In the genomic region with DNA sequence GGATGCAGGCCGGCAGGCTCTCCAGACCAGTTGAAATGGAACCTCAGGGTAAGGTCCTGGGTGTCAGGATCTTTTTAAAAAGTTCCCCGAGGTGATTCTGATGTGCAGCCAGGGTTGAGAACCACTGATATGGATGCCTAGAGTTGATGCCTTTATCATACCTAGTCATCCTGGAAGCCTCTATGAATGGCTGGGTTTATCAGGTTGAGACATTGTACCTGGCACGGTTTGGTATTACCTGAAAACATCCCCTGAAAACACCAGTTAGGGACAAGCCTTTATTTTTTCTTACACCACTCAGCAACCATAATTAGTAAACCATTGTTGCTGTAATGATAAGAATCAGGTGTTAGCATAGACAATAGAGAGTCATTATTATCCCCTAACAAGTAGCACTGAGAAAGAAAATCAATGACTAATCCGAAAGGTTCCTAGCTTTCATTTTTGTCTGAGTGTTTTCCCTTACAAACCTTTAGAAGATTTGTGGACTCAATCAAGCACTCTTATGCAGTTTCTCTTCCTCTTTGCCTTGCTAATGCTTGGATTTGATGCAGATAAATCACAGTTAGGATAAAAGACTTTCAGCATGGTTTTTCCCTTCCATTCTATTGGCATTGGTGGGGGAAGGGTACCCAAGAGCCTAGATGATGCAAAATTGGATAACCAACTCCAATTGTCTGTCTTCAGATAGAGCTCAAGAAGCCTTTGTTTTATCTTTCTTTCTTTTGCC, we compare ENCODE assay signal across 19 cellular contexts.
"Had no signal": no experiment of that assay in that cellular context is flagged by ENCODE, and none has a peak within 500 bp of the region (broad histone marks: within the 10 kb centered on the region; RNA-seq: fewer than 3 reads in every experiment).

No MANE protein-coding gene starts in this region.

- H3K27ac ChIP-seq: cardiac muscle cell, dorsolateral prefrontal cortex, hepatocyte, left ventricle myocardium inferior, neutrophil, parathyroid adenoma, tibial nerve had no signal

- DNase-seq: activated CD4-positive, alpha-beta memory T cell treated with anti-CD3 and anti-CD28 coated beads, Interleukin-2, amount 10 ng/mL, durations not matched to agents 7 days and 5 days; activated CD4-positive, alpha-beta T cell treated with anti-CD3 and anti-CD28 coated beads for 4 hours; activated effector memory CD4-positive, alpha-beta T cell treated with anti-CD3 and anti-CD28 coated beads, Interleukin-2, amount 50 U/mL, for 16 hours; activated T-cell treated with anti-CD3 and anti-CD28 coated beads, Interleukin-2, amount 50 U/mL, for 48 hours; dorsolateral prefrontal cortex; erythroblast; left ventricle myocardium inferior; mucosa of descending colon; naive thymus-derived CD8-positive, alpha-beta T cell; stimulated activated CD4-positive, alpha-beta T cell treated with anti-CD3 and anti-CD28 coated beads, Interleukin-15, amount 100 ng/mL, for 24 hours; stimulated activated CD4-positive, alpha-beta T cell treated with anti-CD3 and anti-CD28 coated beads, Interleukin-4, amount 100 ng/mL, for 1 hour; stimulated activated naive B cell treated with anti-CD40 and anti-IgM and Interleukin-4, amounts not matched to agents 10 μg/mL and 1 μg/mL and 100 μg/mL, for 72 hours; T-helper 2 cell had no signal

- ATAC-seq: mucosa of descending colon; naive thymus-derived CD8-positive, alpha-beta T cell; stimulated activated naive B cell treated with anti-CD40 and anti-IgM and Interleukin-4, amounts not matched to agents 10 μg/mL and 1 μg/mL and 100 μg/mL, for 72 hours; WTC11 had no signal
